Comparison of ENCODE assay signal across 2 cellular contexts in genomic region chr16:87263418-87264052, GRCh38.
TF ChIP-seq lines count a peak whose summit lies in the region.

No MANE protein-coding gene starts in this region.

TF ChIP-seq in IMR-90, 13 proteins besides CTCF, POLR2A, EP300 and RAD21 (continued from another document):
- TF ChIP-seq MXI1 (IDR thresholded peaks at IDR 0.05; ENCODE audit: borderline replicate concordance, low read depth, low read length) (no peak), FOS (IDR thresholded peaks at IDR 0.05; ENCODE audit: low read depth, low read length) (no peak), CHD1 (IDR thresholded peaks at IDR 0.05; ENCODE audit: low read depth, low read length) (no peak), BHLHE40 (IDR thresholded peaks at IDR 0.05; ENCODE audit: low read depth, low read length) (no peak), NFE2L2 (IDR thresholded peaks at IDR 0.05; ENCODE audit: low read depth, low read length) (no peak), ELK1 (IDR thresholded peaks at IDR 0.05; ENCODE audit: borderline replicate concordance, low read depth, low read length) (no peak), RCOR1 (IDR thresholded peaks at IDR 0.05; ENCODE audit: insufficient replicate concordance, low read length) (no peak), SMC3 (IDR thresholded peaks at IDR 0.05; ENCODE audit: low read depth, low read length) (no peak), CEBPB (IDR thresholded peaks at IDR 0.05; ENCODE audit: low read depth, low read length) (no peak), RFX5 (IDR thresholded peaks at IDR 0.05; ENCODE audit: low read depth, low read length) (no peak), MAFK (IDR thresholded peaks at IDR 0.05; ENCODE audit: low read depth, low read length) (no peak)
- TF ChIP-seq, protein P1, sequence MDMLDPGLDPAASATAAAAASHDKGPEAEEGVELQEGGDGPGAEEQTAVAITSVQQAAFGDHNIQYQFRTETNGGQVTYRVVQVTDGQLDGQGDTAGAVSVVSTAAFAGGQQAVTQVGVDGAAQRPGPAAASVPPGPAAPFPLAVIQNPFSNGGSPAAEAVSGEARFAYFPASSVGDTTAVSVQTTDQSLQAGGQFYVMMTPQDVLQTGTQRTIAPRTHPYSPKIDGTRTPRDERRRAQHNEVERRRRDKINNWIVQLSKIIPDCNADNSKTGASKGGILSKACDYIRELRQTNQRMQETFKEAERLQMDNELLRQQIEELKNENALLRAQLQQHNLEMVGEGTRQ (IDR thresholded peaks at IDR 0.05; ENCODE audit: low read depth, low read length) = no peak

TF ChIP-seq in K562, 482 proteins besides CTCF, POLR2A, EP300 and RAD21:
- no peak for TF ChIP-seq MEF2D (tag; conservative IDR thresholded peaks at IDR 0.05; ENCODE audit: low read depth)
- TF ChIP-seq, protein P1 (CRISPR knock-in tag; IDR thresholded peaks at IDR 0.05) = 0 out of 2 replicates have a peak, but pooled peaks have one; percentile 19
- peak; percentile 38; the same call in 1 of the 2 replicates for TF ChIP-seq RAD51 (IDR thresholded peaks at IDR 0.05; ENCODE audit: borderline replicate concordance, low read depth)
- no peak for TF ChIP-seq RBM14 (IDR thresholded peaks at IDR 0.05; ENCODE audit: borderline replicate concordance, insufficient read depth, low read depth, low read length)
- TF ChIP-seq, protein P2, sequence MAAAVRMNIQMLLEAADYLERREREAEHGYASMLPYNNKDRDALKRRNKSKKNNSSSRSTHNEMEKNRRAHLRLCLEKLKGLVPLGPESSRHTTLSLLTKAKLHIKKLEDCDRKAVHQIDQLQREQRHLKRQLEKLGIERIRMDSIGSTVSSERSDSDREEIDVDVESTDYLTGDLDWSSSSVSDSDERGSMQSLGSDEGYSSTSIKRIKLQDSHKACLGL (CRISPR knock-in tag; IDR thresholded peaks at IDR 0.05; ENCODE audit: borderline replicate concordance, poor library complexity, severe bottlenecking) = no peak
- peak; percentile 27; the same call in 1 of the 2 replicates for TF ChIP-seq EHMT2 (IDR thresholded peaks at IDR 0.05)
- no peak for TF ChIP-seq EGR1 (conservative IDR thresholded peaks at IDR 0.05)
TF ChIP-seq in K562: peak in this region for 3.
